ENCODE assay signal across 10 cellular contexts in the genomic region with DNA sequence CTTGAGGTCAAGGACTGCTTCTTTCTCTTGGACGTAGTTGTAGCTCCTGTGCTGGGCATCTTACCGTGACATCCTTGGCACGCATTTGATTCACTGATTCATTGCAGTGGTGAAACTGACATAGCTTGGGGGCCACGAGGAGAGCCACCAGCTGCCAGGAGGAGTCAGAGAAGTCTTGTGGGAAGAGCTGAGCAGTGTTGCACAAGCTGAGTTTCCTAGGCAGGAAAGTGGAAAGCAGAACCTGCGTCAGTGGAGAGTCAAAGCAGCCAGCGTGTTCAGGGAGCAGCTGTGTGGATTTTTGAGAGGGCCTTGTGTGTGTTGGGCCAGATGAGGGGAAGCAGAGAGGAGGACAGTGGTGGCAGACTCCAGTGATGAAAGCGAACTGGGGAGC. TPM values are rescaled to one million over a fixed set of nuclear protein-coding genes. Genes with fewer than 3 reads are reported as not detected.
A peak's percentile ranks its signal among the peaks of the same experiment; 100 is the strongest.
DNase-seq lines count a peak whose midpoint lies in the region; ATAC-seq and TF ChIP-seq lines count a peak whose summit lies in the region.
"Had no signal": no experiment of that assay in that cellular context is flagged by ENCODE, and none has a peak within 500 bp of the region (broad histone marks: within the 10 kb centered on the region; RNA-seq: fewer than 3 reads in every experiment).

No MANE protein-coding gene starts in this region.

- peaks cover 27% of the 10 kb centered on the region for H3K36me3 Mint-ChIP-seq in T-helper 1 cell treated with Interleukin-12 subunit alpha and Interleukin-12 subunit beta and Interleukin-4 antibody, amounts not matched to agents 30 μg/mL and 1 μg/mL, for 36 hours (ENCODE audit: low read depth)
- peaks cover 25% of the 10 kb centered on the region for H3K36me3 Mint-ChIP-seq in T-cell

- CTCF ChIA-PET in T-cell (lab: Charles Lee), result interaction anchor here (1.3 to 1.4 kb wide), 2 partner anchors 42 to 43 kb away, joined by 5 read pairs; no protein-coding TSS in a partner anchor

- H3K4me1 ChIP-seq in sigmoid colon, result peaks cover 0 to 46% (median 30%) of the 10 kb centered on the region in 4 donors

- H3K4me3 ChIP-seq in sigmoid colon, result no peak overlapping the region
- H3K4me3 ChIP-seq: A549 had no signal

- POLR2A ChIA-PET in T-cell (lab: Charles Lee), result interaction anchor here (0.6 to 1.3 kb wide), 6 partner anchors 9 to 268 kb away, joined by 3 to 5 read pairs (median 4); no protein-coding TSS in a partner anchor

- peak overlapping the region; percentile 37 to 83 (median 68) for H3K27ac ChIP-seq in sigmoid colon
- H3K27ac ChIP-seq: A549 had no signal

- no peaks in the 10 kb centered on the region for H3K36me3 ChIP-seq in sigmoid colon

- TF ChIP-seq CTCF in sigmoid colon (IDR thresholded peaks at IDR 0.05), result no peak

- H3K27me3 Mint-ChIP-seq in T-helper 1 cell treated with Interleukin-12 subunit alpha and Interleukin-12 subunit beta and Interleukin-4 antibody, amounts not matched to agents 30 μg/mL and 1 μg/mL, for 36 hours (ENCODE audit: low read depth), result no peaks in the 10 kb centered on the region
- no peaks in the 10 kb centered on the region for H3K27me3 Mint-ChIP-seq in T-cell

- H3K4me3 Mint-ChIP-seq in T-helper 1 cell treated with Interleukin-12 subunit alpha and Interleukin-12 subunit beta and Interleukin-4 antibody, amounts not matched to agents 30 μg/mL and 1 μg/mL, for 36 hours, result no peak overlapping the region
- H3K4me3 Mint-ChIP-seq in T-cell, result peak overlapping the region in 1 of 3 donors; percentile 60

- no peaks in the 10 kb centered on the region for H3K9me3 Mint-ChIP-seq in T-helper 1 cell treated with Interleukin-12 subunit alpha and Interleukin-12 subunit beta and Interleukin-4 antibody, amounts not matched to agents 30 μg/mL and 1 μg/mL, for 36 hours
- no peaks in the 10 kb centered on the region for H3K9me3 Mint-ChIP-seq in T-cell

- H3K27ac Mint-ChIP-seq in T-helper 1 cell treated with Interleukin-12 subunit alpha and Interleukin-12 subunit beta and Interleukin-4 antibody, amounts not matched to agents 30 μg/mL and 1 μg/mL, for 36 hours, result peak overlapping the region; percentile 81
- peak overlapping the region; percentile 95 to 96 for H3K27ac Mint-ChIP-seq in T-cell

- DNase-seq in T-helper 1 cell, result no peak
- DNase-seq in T-cell, result peak in 1 of 34 experiments; percentile 48
- peak; percentile 85 for DNase-seq in fibroblast of the conjunctiva (ENCODE audit: low read depth)
- DNase-seq in sigmoid colon, result peak; percentile 93
- DNase-seq in stimulated activated naive CD4-positive, alpha-beta T cell (lab: John Stamatoyannopoulos, UW), result no peak
- no peak for DNase-seq in NCI-H510A (lab: John Stamatoyannopoulos, UW)

- intact Hi-C loops in sigmoid colon (cut with DNase I), result no loop called here

- ATAC-seq in T-cell (replicated peaks in 1 of 4) (no peak), HG02884 (IDR thresholded peaks at IDR 0.05; ENCODE audit: unreplicated experiment) (no peak)
- ATAC-seq: A549 had no signal

- no peaks in the 10 kb centered on the region for H3K27me3 ChIP-seq in sigmoid colon

- no peaks in the 10 kb centered on the region for H3K9me3 ChIP-seq in sigmoid colon
- H3K9me3 ChIP-seq: A549 had no signal

- WGBS in sigmoid colon, 2 donors, result 70 to 87% methylated on average over 7 of the region's 7 CpGs

- H3K4me1 Mint-ChIP-seq in T-helper 1 cell treated with Interleukin-12 subunit alpha and Interleukin-12 subunit beta and Interleukin-4 antibody, amounts not matched to agents 30 μg/mL and 1 μg/mL, for 36 hours (ENCODE audit: low read depth), result peaks cover 62% of the 10 kb centered on the region
- H3K4me1 Mint-ChIP-seq in T-cell, result peaks cover 93 to 96% (median 95%) of the 10 kb centered on the region in 3 donors

- peak in 1 of 2 donors; percentile 22 for TF ChIP-seq POLR2A in sigmoid colon (IDR thresholded peaks at IDR 0.05)

- peak in 3 of 4 donors; percentile 54 to 77 (median 76) for TF ChIP-seq EP300 in sigmoid colon (IDR thresholded peaks at IDR 0.05)

RNA-seq across cellular contexts. Expression of a gene that starts 5.3 kb away (rescaled TPM):
- total RNA-seq in T-cell (100 to 1,000 TPM in 3 of 5 donors, 10 to 100 TPM in 2; 69.9 to 152 (median 100) TPM), sigmoid colon (10 to 100 TPM; 30.9 to 36.4 (median 33.2) TPM)
- 10 to 100 TPM in 2 of 3 donors, 1 to 10 TPM in 1; 4.8 to 20.2 (median 10.4) TPM for polyA plus RNA-seq in sigmoid colon
- total RNA-seq: pulmonary artery endothelial cell had no signal
- polyA plus RNA-seq: A549 had no signal

RNA-seq across cellular contexts. Expression of a gene that starts 54.3 kb away (rescaled TPM):
- total RNA-seq in T-cell (10 to 100 TPM; 15.2 to 26.7 (median 16.7) TPM), sigmoid colon (under 1 TPM in 1 of 4 donors, not detected in 3; 0.83 TPM)
- 1 to 10 TPM in 1 of 3 donors, not detected in 2; 7.5 TPM for polyA plus RNA-seq in sigmoid colon
- total RNA-seq: pulmonary artery endothelial cell had no signal
- polyA plus RNA-seq: A549 had no signal

Comparison
In these comparisons a context has a peak if more than half of its experiments do, and no peak if none do; other contexts are left out.
1. DNase-seq: peak in fibroblast of the conjunctiva (single experiment) and sigmoid colon (single experiment); none in T-helper 1 cell (0 of 5), stimulated activated naive CD4-positive, alpha-beta T cell (0 of 6) and NCI-H510A (single experiment).
2. RNA of a gene that starts 54.3 kb away (total RNA-seq): 15.2 to 26.7 TPM in T-cell; 0.83 TPM in sigmoid colon; every median in the first group is over 4 times any median in the second.